ENCODE assay signal across 21 cellular contexts in genomic region chr20:63167026-63167917, GRCh38. TPM values are rescaled to one million over a fixed set of nuclear protein-coding genes. Genes with fewer than 3 reads are reported as not detected.
DNase-seq lines count a peak whose midpoint lies in the region; ATAC-seq and TF ChIP-seq lines count a peak whose summit lies in the region.
"Had no signal": no experiment of that assay in that cellular context is flagged by ENCODE, and none has a peak within 500 bp of the region (broad histone marks: within the 10 kb centered on the region; RNA-seq: fewer than 3 reads in every experiment).

No MANE protein-coding gene starts in this region.

- ATAC-seq in Panc1 (peak; percentile 74), GM21526 (IDR thresholded peaks at IDR 0.05; ENCODE audit: low FRiP score, unreplicated experiment) (no peak)
- ATAC-seq: naive thymus-derived CD4-positive, alpha-beta T cell had no signal

- POLR2A ChIA-PET in Panc1 (lab: Charles Lee), result no interaction called here

- WGBS in esophagus squamous epithelium, 2 donors, result 57 to 65% methylated on average over 10 to 11 of the region's 24 CpGs

- H3K36me3 ChIP-seq in Panc1 (ENCODE audit: control insufficient read depth, insufficient read depth, low read length), result no peaks in the 10 kb centered on the region
- no peaks in the 10 kb centered on the region for H3K36me3 ChIP-seq in esophagus squamous epithelium
- H3K36me3 ChIP-seq: thyroid gland had no signal

- BruUV-seq in Panc1 (replicated peaks; lab: Mats Ljungman, UMichigan), result no TSS peak

- intact Hi-C loops in Panc1 (cut with micrococcal nuclease; ENCODE audit: unreplicated experiment) (no loop called here), dorsolateral prefrontal cortex (cut with DNase I) (no loop called here), esophagus squamous epithelium (cut with DNase I) (no loop called here)

- TF ChIP-seq POLR2A in esophagus squamous epithelium (IDR thresholded peaks at IDR 0.05), result no peak

- in situ Hi-C loops in GM13976 (cut with MboI; ENCODE audit: low sequenced_read_pairs, unreplicated experiment) (loop anchor here (10.0 kb wide), 1 partner anchor 92 kb away; no protein-coding TSS in a partner anchor), Panc1 (cut with HindIII; ENCODE audit: low pct_unique_long_range_greater_than_20kb, low sequenced_read_pairs) (no loop called here)

- H3K27me3 ChIP-seq in Panc1 (ENCODE audit: control insufficient read depth, insufficient read depth, low read length) (no peaks in the 10 kb centered on the region), dorsolateral prefrontal cortex (peaks cover 0 to 7% (median 0%) of the 10 kb centered on the region in 45 donors), esophagus squamous epithelium (peaks cover 0 to 82% (median 0%) of the 10 kb centered on the region in 4 donors)
- H3K27me3 ChIP-seq: thyroid gland had no signal

- H3K4me3 ChIP-seq in Panc1 (ENCODE audit: low read depth in 2 of 2, low read length in 2 of 2) (no peak overlapping the region), dorsolateral prefrontal cortex (no peak overlapping the region), esophagus squamous epithelium (no peak overlapping the region)
- H3K4me3 ChIP-seq: thyroid gland had no signal

- TF ChIP-seq CTCF in C4-2B (conservative IDR thresholded peaks at IDR 0.05) (no peak), GM13976 (IDR thresholded peaks at IDR 0.05; ENCODE audit: borderline replicate concordance, control extremely low read depth, extremely low read depth, insufficient read depth, missing control alignments) (no peak), Panc1 (IDR thresholded peaks at IDR 0.05) (no peak), dorsolateral prefrontal cortex (IDR thresholded peaks at IDR 0.05 in 54 of 56, conservative IDR thresholded peaks at IDR 0.05 in 2 of 56; ENCODE audit: low read depth in 1 of 56, partially characterized antibody in 56 of 56) (no peak), esophagus squamous epithelium (IDR thresholded peaks at IDR 0.05) (no peak)

- H3K4me1 ChIP-seq in Panc1 (ENCODE audit: control insufficient read depth, insufficient read depth, low read length) (no peaks in the 10 kb centered on the region), esophagus squamous epithelium (no peaks in the 10 kb centered on the region)
- H3K4me1 ChIP-seq: thyroid gland had no signal

- DNase-seq in GM13976 (ENCODE audit: low spot score) (peak; percentile 76), Panc1 (ENCODE audit: low read depth, low spot score) (no peak), iPS-NIHi11 (ENCODE audit: low spot score) (peak; percentile 73), dorsolateral prefrontal cortex (no peak), esophagus squamous epithelium (lab: John Stamatoyannopoulos, UW) (no peak), NCI-H446 treated with DMSO at 0.1 percent for 48 hours (lab: John Stamatoyannopoulos, UW) (no peak)
- DNase-seq: activated CD4-positive, alpha-beta T cell treated with anti-CD3 and anti-CD28 coated beads, Interleukin-2, amount 50 U/mL, for 4 hours; activated naive CD4-positive, alpha-beta T cell treated with anti-CD3 and anti-CD28 coated beads for 36 hours; DMS 273 treated with DMSO at 0.1 percent for 48 hours; foreskin melanocyte; HFFc6; IMR-90; mammary epithelial cell; naive thymus-derived CD4-positive, alpha-beta T cell; NCI-H187 treated with DMSO at 0.1 percent for 48 hours; NCI-H524 treated with DMSO at 0.1 percent for 48 hours; OCI-M1; small intestine; thyroid gland had no signal

- H3K27ac ChIP-seq in C4-2B (peak overlapping the region; percentile 4; the same call in 1 of the 2 replicates), Panc1 (ENCODE audit: low read length) (no peak overlapping the region), dorsolateral prefrontal cortex (no peak overlapping the region), esophagus squamous epithelium (no peak overlapping the region)
- H3K27ac ChIP-seq: thyroid gland had no signal

- no peaks in the 10 kb centered on the region for H3K9me3 ChIP-seq in Panc1 (ENCODE audit: control insufficient read depth, insufficient read depth, low read depth, low read length)
- H3K9me3 ChIP-seq in esophagus squamous epithelium, result no peaks in the 10 kb centered on the region
- H3K9me3 ChIP-seq: thyroid gland had no signal

- CTCF ChIA-PET in Panc1 (lab: Charles Lee), result no interaction called here

RNA-seq across cellular contexts. Expression of gene YTHDF1, which starts 48.7 kb away (rescaled TPM):
- 43.0 TPM for total RNA-seq in Panc1 (2021; ENCODE audit: unreplicated experiment)
- 24.9 TPM for polyA plus RNA-seq in Panc1 (2012; ENCODE audit: insufficient read length)
- total RNA-seq in dorsolateral prefrontal cortex, result 10 to 100 TPM; 31.4 to 71.9 (median 38.9) TPM
- total RNA-seq in esophagus squamous epithelium, result 10 to 100 TPM; 19.9 to 29.2 (median 22.9) TPM

Comparison
In these comparisons a context has a peak if more than half of its experiments do, and no peak if none do; other contexts are left out.
1. DNase-seq: peak in GM13976 (single experiment) and iPS-NIHi11 (single experiment); none in Panc1 (single experiment), dorsolateral prefrontal cortex (0 of 10), esophagus squamous epithelium (single experiment) and NCI-H446 treated with DMSO at 0.1 percent for 48 hours (single experiment).